In the genomic region with DNA sequence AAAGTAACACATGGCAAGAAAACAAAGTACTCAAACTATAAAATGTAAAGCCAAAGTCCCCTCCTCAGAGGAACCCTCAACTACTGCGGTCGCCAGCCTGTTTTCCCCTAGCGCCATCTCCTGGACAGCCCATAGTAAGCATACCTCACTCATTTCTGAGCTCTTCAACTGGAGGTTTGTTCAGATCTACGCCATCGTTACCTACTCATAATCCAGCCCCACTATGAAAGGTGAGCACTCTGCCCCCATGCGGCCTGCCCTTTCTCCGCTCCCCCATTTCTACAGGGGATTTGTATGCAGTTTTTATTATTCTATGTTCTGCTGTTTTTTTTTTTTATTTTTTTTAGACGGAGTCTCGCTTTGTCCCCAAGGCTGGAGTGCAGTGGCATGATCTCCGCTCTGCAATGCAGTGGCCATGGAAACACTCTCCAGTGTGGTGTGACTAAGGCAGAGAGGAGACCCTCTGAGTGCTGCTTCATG, we compare ENCODE assay signal across 1 cellular context.
TF ChIP-seq lines count a peak whose summit lies in the region.

No MANE protein-coding gene starts in this region.

TF ChIP-seq in HEK293, 187 proteins besides CTCF, POLR2A, EP300 and RAD21 (continued from another document and continues in another):
- TF ChIP-seq, protein P1, sequence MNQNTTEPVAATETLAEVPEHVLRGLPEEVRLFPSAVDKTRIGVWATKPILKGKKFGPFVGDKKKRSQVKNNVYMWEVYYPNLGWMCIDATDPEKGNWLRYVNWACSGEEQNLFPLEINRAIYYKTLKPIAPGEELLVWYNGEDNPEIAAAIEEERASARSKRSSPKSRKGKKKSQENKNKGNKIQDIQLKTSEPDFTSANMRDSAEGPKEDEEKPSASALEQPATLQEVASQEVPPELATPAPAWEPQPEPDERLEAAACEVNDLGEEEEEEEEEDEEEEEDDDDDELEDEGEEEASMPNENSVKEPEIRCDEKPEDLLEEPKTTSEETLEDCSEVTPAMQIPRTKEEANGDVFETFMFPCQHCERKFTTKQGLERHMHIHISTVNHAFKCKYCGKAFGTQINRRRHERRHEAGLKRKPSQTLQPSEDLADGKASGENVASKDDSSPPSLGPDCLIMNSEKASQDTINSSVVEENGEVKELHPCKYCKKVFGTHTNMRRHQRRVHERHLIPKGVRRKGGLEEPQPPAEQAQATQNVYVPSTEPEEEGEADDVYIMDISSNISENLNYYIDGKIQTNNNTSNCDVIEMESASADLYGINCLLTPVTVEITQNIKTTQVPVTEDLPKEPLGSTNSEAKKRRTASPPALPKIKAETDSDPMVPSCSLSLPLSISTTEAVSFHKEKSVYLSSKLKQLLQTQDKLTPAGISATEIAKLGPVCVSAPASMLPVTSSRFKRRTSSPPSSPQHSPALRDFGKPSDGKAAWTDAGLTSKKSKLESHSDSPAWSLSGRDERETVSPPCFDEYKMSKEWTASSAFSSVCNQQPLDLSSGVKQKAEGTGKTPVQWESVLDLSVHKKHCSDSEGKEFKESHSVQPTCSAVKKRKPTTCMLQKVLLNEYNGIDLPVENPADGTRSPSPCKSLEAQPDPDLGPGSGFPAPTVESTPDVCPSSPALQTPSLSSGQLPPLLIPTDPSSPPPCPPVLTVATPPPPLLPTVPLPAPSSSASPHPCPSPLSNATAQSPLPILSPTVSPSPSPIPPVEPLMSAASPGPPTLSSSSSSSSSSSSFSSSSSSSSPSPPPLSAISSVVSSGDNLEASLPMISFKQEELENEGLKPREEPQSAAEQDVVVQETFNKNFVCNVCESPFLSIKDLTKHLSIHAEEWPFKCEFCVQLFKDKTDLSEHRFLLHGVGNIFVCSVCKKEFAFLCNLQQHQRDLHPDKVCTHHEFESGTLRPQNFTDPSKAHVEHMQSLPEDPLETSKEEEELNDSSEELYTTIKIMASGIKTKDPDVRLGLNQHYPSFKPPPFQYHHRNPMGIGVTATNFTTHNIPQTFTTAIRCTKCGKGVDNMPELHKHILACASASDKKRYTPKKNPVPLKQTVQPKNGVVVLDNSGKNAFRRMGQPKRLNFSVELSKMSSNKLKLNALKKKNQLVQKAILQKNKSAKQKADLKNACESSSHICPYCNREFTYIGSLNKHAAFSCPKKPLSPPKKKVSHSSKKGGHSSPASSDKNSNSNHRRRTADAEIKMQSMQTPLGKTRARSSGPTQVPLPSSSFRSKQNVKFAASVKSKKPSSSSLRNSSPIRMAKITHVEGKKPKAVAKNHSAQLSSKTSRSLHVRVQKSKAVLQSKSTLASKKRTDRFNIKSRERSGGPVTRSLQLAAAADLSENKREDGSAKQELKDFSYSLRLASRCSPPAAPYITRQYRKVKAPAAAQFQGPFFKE (tag by site-specific recombination; IDR thresholded peaks at IDR 0.05; ENCODE audit: borderline replicate concordance) = no peak
- TF ChIP-seq, protein P2, sequence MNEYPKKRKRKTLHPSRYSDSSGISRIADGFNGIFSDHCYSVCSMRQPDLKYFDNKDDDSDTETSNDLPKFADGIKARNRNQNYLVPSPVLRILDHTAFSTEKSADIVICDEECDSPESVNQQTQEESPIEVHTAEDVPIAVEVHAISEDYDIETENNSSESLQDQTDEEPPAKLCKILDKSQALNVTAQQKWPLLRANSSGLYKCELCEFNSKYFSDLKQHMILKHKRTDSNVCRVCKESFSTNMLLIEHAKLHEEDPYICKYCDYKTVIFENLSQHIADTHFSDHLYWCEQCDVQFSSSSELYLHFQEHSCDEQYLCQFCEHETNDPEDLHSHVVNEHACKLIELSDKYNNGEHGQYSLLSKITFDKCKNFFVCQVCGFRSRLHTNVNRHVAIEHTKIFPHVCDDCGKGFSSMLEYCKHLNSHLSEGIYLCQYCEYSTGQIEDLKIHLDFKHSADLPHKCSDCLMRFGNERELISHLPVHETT (tag by site-specific recombination; IDR thresholded peaks at IDR 0.05) = no peak
- TF ChIP-seq TCF7L2 (IDR thresholded peaks at IDR 0.05; ENCODE audit: borderline replicate concordance, low read depth, low read length) (no peak), ZNF660 (tag by site-specific recombination; IDR thresholded peaks at IDR 0.05) (peak; percentile 63), MZF1 (tag by site-specific recombination; IDR thresholded peaks at IDR 0.05; ENCODE audit: borderline replicate concordance) (peak; percentile 87), ZNF10 (tag by site-specific recombination; IDR thresholded peaks at IDR 0.05) (peak; percentile 88), ZNF791 (tag by site-specific recombination; IDR thresholded peaks at IDR 0.05) (no peak), KLF7 (tag by site-specific recombination; IDR thresholded peaks at IDR 0.05; ENCODE audit: borderline replicate concordance) (no peak), ZNF513 (tag by site-specific recombination; IDR thresholded peaks at IDR 0.05) (no peak), ZBTB17 (tag by site-specific recombination; IDR thresholded peaks at IDR 0.05) (peak; percentile 64; the same call in 1 of the 2 replicates), ZNF416 (tag by site-specific recombination; IDR thresholded peaks at IDR 0.05) (no peak), ZNF433 (tag by site-specific recombination; IDR thresholded peaks at IDR 0.05; ENCODE audit: low read depth) (no peak), KLF1 (tag by site-specific recombination; IDR thresholded peaks at IDR 0.05) (no peak), ZNF596 (tag by site-specific recombination; IDR thresholded peaks at IDR 0.05) (no peak), ZNF280C (tag by site-specific recombination; IDR thresholded peaks at IDR 0.05) (no peak), ZNF792 (tag by site-specific recombination; IDR thresholded peaks at IDR 0.05) (no peak), ZNF529 (tag by site-specific recombination; IDR thresholded peaks at IDR 0.05; ENCODE audit: insufficient replicate concordance) (no peak), ZFP37 (tag by site-specific recombination; IDR thresholded peaks at IDR 0.05) (no peak), ZNF274 (IDR thresholded peaks at IDR 0.05; ENCODE audit: low read length) (no peak), ZNF274 (tag by site-specific recombination; IDR thresholded peaks at IDR 0.05; ENCODE audit: borderline replicate concordance) (no peak), ZBTB7A (tag by site-specific recombination; IDR thresholded peaks at IDR 0.05; ENCODE audit: low read depth) (no peak), ZFP69B (tag by site-specific recombination; IDR thresholded peaks at IDR 0.05) (no peak), IKZF3 (tag by site-specific recombination; IDR thresholded peaks at IDR 0.05) (no peak), ZNF629 (tag by site-specific recombination; IDR thresholded peaks at IDR 0.05) (peak; percentile 27; the same call in 1 of the 2 replicates), ZNF768 (tag by site-specific recombination; IDR thresholded peaks at IDR 0.05) (no peak), ZNF664 (tag by site-specific recombination; IDR thresholded peaks at IDR 0.05) (no peak), ZNF2 (tag by site-specific recombination; IDR thresholded peaks at IDR 0.05) (peak; percentile 90), ZNF121 (tag by site-specific recombination; IDR thresholded peaks at IDR 0.05) (no peak), ZNF157 (tag by site-specific recombination; IDR thresholded peaks at IDR 0.05) (no peak), OSR2 (tag by site-specific recombination; IDR thresholded peaks at IDR 0.05) (no peak), ZNF335 (tag by site-specific recombination; conservative IDR thresholded peaks at IDR 0.05) (peak; percentile 12; the same call in 1 of the 2 replicates), KLF9 (tag by site-specific recombination; IDR thresholded peaks at IDR 0.05; ENCODE audit: low read depth) (peak; percentile 48; the same call in 1 of the 2 replicates), ZNF354C (tag by site-specific recombination; IDR thresholded peaks at IDR 0.05; ENCODE audit: borderline replicate concordance, low read depth) (no peak)
- TF ChIP-seq, protein P3, sequence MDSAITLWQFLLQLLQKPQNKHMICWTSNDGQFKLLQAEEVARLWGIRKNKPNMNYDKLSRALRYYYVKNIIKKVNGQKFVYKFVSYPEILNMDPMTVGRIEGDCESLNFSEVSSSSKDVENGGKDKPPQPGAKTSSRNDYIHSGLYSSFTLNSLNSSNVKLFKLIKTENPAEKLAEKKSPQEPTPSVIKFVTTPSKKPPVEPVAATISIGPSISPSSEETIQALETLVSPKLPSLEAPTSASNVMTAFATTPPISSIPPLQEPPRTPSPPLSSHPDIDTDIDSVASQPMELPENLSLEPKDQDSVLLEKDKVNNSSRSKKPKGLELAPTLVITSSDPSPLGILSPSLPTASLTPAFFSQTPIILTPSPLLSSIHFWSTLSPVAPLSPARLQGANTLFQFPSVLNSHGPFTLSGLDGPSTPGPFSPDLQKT (IDR thresholded peaks at IDR 0.05; ENCODE audit: borderline replicate concordance, low read depth, low read length) = no peak
- TF ChIP-seq, protein P4, sequence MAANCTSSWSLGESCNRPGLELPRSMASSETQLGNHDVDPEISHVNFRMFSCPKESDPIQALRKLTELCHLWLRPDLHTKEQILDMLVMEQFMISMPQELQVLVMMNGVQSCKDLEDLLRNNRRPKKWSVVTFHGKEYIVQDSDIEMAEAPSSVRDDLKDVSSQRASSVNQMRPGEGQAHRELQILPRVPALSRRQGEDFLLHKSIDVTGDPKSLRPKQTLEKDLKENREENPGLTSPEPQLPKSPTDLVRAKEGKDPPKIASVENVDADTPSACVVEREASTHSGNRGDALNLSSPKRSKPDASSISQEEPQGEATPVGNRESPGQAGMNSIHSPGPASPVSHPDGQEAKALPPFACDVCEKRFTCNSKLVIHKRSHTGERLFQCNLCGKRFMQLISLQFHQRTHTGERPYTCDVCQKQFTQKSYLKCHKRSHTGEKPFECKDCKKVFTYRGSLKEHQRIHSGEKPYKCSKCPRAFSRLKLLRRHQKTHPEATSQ (tag by site-specific recombination; IDR thresholded peaks at IDR 0.05) = no peak
- TF ChIP-seq, protein P5, sequence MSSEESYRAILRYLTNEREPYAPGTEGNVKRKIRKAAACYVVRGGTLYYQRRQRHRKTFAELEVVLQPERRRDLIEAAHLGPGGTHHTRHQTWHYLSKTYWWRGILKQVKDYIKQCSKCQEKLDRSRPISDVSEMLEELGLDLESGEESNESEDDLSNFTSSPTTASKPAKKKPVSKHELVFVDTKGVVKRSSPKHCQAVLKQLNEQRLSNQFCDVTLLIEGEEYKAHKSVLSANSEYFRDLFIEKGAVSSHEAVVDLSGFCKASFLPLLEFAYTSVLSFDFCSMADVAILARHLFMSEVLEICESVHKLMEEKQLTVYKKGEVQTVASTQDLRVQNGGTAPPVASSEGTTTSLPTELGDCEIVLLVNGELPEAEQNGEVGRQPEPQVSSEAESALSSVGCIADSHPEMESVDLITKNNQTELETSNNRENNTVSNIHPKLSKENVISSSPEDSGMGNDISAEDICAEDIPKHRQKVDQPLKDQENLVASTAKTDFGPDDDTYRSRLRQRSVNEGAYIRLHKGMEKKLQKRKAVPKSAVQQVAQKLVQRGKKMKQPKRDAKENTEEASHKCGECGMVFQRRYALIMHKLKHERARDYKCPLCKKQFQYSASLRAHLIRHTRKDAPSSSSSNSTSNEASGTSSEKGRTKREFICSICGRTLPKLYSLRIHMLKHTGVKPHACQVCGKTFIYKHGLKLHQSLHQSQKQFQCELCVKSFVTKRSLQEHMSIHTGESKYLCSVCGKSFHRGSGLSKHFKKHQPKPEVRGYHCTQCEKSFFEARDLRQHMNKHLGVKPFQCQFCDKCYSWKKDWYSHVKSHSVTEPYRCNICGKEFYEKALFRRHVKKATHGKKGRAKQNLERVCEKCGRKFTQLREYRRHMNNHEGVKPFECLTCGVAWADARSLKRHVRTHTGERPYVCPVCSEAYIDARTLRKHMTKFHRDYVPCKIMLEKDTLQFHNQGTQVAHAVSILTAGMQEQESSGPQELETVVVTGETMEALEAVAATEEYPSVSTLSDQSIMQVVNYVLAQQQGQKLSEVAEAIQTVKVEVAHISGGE (tag by site-specific recombination; conservative IDR thresholded peaks at IDR 0.05; ENCODE audit: low read depth) = no peak
- TF ChIP-seq, protein P6, sequence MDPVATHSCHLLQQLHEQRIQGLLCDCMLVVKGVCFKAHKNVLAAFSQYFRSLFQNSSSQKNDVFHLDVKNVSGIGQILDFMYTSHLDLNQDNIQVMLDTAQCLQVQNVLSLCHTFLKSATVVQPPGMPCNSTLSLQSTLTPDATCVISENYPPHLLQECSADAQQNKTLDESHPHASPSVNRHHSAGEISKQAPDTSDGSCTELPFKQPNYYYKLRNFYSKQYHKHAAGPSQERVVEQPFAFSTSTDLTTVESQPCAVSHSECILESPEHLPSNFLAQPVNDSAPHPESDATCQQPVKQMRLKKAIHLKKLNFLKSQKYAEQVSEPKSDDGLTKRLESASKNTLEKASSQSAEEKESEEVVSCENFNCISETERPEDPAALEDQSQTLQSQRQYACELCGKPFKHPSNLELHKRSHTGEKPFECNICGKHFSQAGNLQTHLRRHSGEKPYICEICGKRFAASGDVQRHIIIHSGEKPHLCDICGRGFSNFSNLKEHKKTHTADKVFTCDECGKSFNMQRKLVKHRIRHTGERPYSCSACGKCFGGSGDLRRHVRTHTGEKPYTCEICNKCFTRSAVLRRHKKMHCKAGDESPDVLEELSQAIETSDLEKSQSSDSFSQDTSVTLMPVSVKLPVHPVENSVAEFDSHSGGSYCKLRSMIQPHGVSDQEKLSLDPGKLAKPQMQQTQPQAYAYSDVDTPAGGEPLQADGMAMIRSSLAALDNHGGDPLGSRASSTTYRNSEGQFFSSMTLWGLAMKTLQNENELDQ (tag by site-specific recombination; IDR thresholded peaks at IDR 0.05; ENCODE audit: low read depth) = no peak
